In genomic region chr2:241773511-241774418, GRCh38 we compare ENCODE assay signal across 11 cellular contexts. TPM values are rescaled to one million over a fixed set of nuclear protein-coding genes. Genes with fewer than 3 reads are reported as not detected.
A peak's percentile ranks its signal among the peaks of the same experiment; 100 is the strongest.
DNase-seq lines count a peak whose midpoint lies in the region; ATAC-seq and TF ChIP-seq lines count a peak whose summit lies in the region.
"Had no signal": no experiment of that assay in that cellular context is flagged by ENCODE, and none has a peak within 500 bp of the region (broad histone marks: within the 10 kb centered on the region; RNA-seq: fewer than 3 reads in every experiment).

No MANE protein-coding gene starts in this region.

- H3K27me3 ChIP-seq in upper lobe of right lung: peaks cover 10% of the 10 kb centered on the region

- no peaks in the 10 kb centered on the region for H3K9me3 ChIP-seq in upper lobe of right lung

- H3K36me3 ChIP-seq in upper lobe of right lung: no peaks in the 10 kb centered on the region

- peaks cover 12% of the 10 kb centered on the region for H3K4me1 ChIP-seq in upper lobe of right lung

- intact Hi-C loops in left cardiac atrium (cut with DNase I) (no loop called here), Right ventricle myocardium superior (cut with DNase I) (no loop called here), upper lobe of right lung (cut with DNase I) (no loop called here)

- no peak for TF ChIP-seq CTCF in upper lobe of right lung (IDR thresholded peaks at IDR 0.05)

- ATAC-seq in left cardiac atrium: no peak
- no peak for ATAC-seq in Right ventricle myocardium superior (ENCODE audit: poor library complexity)
- no peak for ATAC-seq in upper lobe of right lung
- ATAC-seq in GM21515 (IDR thresholded peaks at IDR 0.05; ENCODE audit: unreplicated experiment): no peak

- H3K27ac ChIP-seq in upper lobe of right lung: no peak overlapping the region

- DNase-seq in left cardiac atrium (peak; percentile 12), Right ventricle myocardium superior (no peak), NCI-H510A (lab: John Stamatoyannopoulos, UW) (peak; percentile 47), epidermal melanocyte (ENCODE audit: insufficient read length, low spot score) (peak; percentile 11), upper lobe of right lung (peak; percentile 54), NCI-H2227 (lab: John Stamatoyannopoulos, UW; ENCODE audit: unreplicated experiment) (no peak), activated gamma-delta T cell treated with Interleukin-2 at 50 U/mL for 16 hours (no peak)
- DNase-seq: activated T-cell treated with anti-CD3 and anti-CD28 coated beads for 4 hours; stimulated activated naive CD4-positive, alpha-beta T cell treated with Interleukin-2 at 50 U/mL for 16 hours had no signal

- H3K4me3 ChIP-seq in upper lobe of right lung: no peak overlapping the region

RNA-seq across cellular contexts. Expression of gene GAL3ST2, which starts 2.9 kb away (rescaled TPM):
- total RNA-seq in left cardiac atrium: under 1 TPM in 1 of 2 donors, not detected in 1; 0.44 TPM
- total RNA-seq in Right ventricle myocardium superior: not detected
- not detected for total RNA-seq in upper lobe of right lung
- total RNA-seq: LHCN-M2 had no signal

RNA-seq across cellular contexts. Expression of gene NEU4, which starts 35.2 kb away (rescaled TPM):
- total RNA-seq in left cardiac atrium (under 1 TPM; 0.16 to 0.38 TPM), Right ventricle myocardium superior (not detected), upper lobe of right lung (0.23 TPM)
- total RNA-seq: LHCN-M2 had no signal

RNA-seq across cellular contexts. Expression of gene D2HGDH, which starts 39.3 kb away (rescaled TPM):
- 10 to 100 TPM; 14.6 to 16.9 TPM for total RNA-seq in left cardiac atrium
- 19.0 TPM for total RNA-seq in Right ventricle myocardium superior
- 28.8 TPM for total RNA-seq in upper lobe of right lung

Comparison
In these comparisons a context has a peak if more than half of its experiments do, and no peak if none do; other contexts are left out.
1. DNase-seq: peak in left cardiac atrium (single experiment), NCI-H510A (single experiment), epidermal melanocyte (single experiment) and upper lobe of right lung (single experiment); none in Right ventricle myocardium superior (single experiment), NCI-H2227 (single experiment) and activated gamma-delta T cell treated with Interleukin-2 at 50 U/mL for 16 hours (single experiment).